In the genomic region with DNA sequence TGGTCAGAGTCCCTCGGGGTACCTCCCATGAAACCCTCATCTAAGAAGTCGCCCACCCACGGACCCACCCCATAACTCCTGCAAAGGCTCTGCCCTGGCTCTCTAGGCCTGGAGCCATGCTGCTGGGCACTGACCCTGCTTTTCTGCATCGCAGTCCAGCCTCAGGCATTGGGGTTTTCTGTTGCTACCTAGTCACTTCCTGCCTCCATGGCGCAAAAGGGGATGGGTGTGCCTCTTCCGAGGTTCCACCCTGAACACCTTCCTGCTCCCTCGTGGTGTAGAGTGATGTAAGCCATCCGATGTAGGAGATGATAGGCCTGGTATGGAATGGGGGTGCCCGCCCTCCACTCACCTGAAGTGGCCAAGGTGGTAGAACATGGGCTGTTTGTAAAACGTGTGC, we compare ENCODE assay signal across 1 cellular context. TPM values are rescaled to one million over a fixed set of nuclear protein-coding genes. Genes with fewer than 3 reads are reported as not detected.
"Had no signal": no experiment of that assay in that cellular context is flagged by ENCODE, and none has a peak within 500 bp of the region (broad histone marks: within the 10 kb centered on the region; RNA-seq: fewer than 3 reads in every experiment).

No MANE protein-coding gene starts in this region.

RNA-seq across cellular contexts. Expression of a gene that starts 41.1 kb away (rescaled TPM):
- total RNA-seq: Peyer's patch had no signal
